ENCODE assay signal across 8 cellular contexts in genomic region chr3:48086736-48087470, GRCh38.
DNase-seq lines count a peak whose midpoint lies in the region; ATAC-seq and TF ChIP-seq lines count a peak whose summit lies in the region.

No MANE protein-coding gene starts in this region.

- H3K27me3 Mint-ChIP-seq in activated CD4-positive, alpha-beta T cell treated with anti-CD3 and anti-CD28 coated beads, Interleukin-2, amount 10 ng/mL, durations not matched to agents 7 days and 5 days: no peaks in the 10 kb centered on the region
- no peaks in the 10 kb centered on the region for H3K27me3 Mint-ChIP-seq in activated CD8-positive, alpha-beta T cell treated with anti-CD3 and anti-CD28 coated beads for 36 hours

- CTCF ChIA-PET in activated CD4-positive, alpha-beta T cell treated with anti-CD3 and anti-CD28 coated beads, Interleukin-2, amount 10 ng/mL, durations not matched to agents 7 days and 5 days (lab: Charles Lee): interaction anchor here (0.5 kb wide), 1 partner anchor 170 kb away, joined by 3 read pairs; no protein-coding TSS in a partner anchor
- CTCF ChIA-PET in activated CD8-positive, alpha-beta T cell treated with anti-CD3 and anti-CD28 coated beads for 36 hours (lab: Charles Lee): interaction anchor here (1.1 kb wide), 2 partner anchors 19 to 71 kb away, joined by 3 read pairs; no protein-coding TSS in a partner anchor

- peaks cover 38% of the 10 kb centered on the region for H3K4me1 Mint-ChIP-seq in activated CD4-positive, alpha-beta T cell treated with anti-CD3 and anti-CD28 coated beads, Interleukin-2, amount 10 ng/mL, durations not matched to agents 7 days and 5 days
- peaks cover 36% of the 10 kb centered on the region for H3K4me1 Mint-ChIP-seq in activated CD8-positive, alpha-beta T cell treated with anti-CD3 and anti-CD28 coated beads for 36 hours (ENCODE audit: low read depth)
- H3K4me1 Mint-ChIP-seq in stimulated activated effector memory CD8-positive, alpha-beta T cell treated with anti-CD3 and anti-CD28 coated beads, Interleukin-12 subunit alpha, Interleukin-12 subunit beta, amount 100 ng/mL, for 72 hours: peaks cover 37% of the 10 kb centered on the region

- TF ChIP-seq CTCF in activated CD8-positive, alpha-beta T cell treated with anti-CD3 and anti-CD28 coated beads for 36 hours (IDR thresholded peaks at IDR 0.05): no peak

- H3K36me3 ChIP-seq in iPS DF 6.9 (ENCODE audit: control insufficient read depth, insufficient read depth, low read length): no peaks in the 10 kb centered on the region

- H3K9me3 Mint-ChIP-seq in activated CD4-positive, alpha-beta T cell treated with anti-CD3 and anti-CD28 coated beads, Interleukin-2, amount 10 ng/mL, durations not matched to agents 7 days and 5 days: no peaks in the 10 kb centered on the region
- no peaks in the 10 kb centered on the region for H3K9me3 Mint-ChIP-seq in activated CD8-positive, alpha-beta T cell treated with anti-CD3 and anti-CD28 coated beads for 36 hours
- H3K9me3 Mint-ChIP-seq in stimulated activated effector memory CD8-positive, alpha-beta T cell treated with anti-CD3 and anti-CD28 coated beads, Interleukin-12 subunit alpha, Interleukin-12 subunit beta, amount 100 ng/mL, for 72 hours: no peaks in the 10 kb centered on the region

- WGBS in iPS DF 6.9 (ENCODE audit: insufficient coverage, insufficient read length): no CpG with 5 or more reads among the region's 2 CpGs

- peak overlapping the region; percentile 93 for H3K27ac Mint-ChIP-seq in activated CD4-positive, alpha-beta T cell treated with anti-CD3 and anti-CD28 coated beads, Interleukin-2, amount 10 ng/mL, durations not matched to agents 7 days and 5 days
- peak overlapping the region; percentile 91 for H3K27ac Mint-ChIP-seq in activated CD8-positive, alpha-beta T cell treated with anti-CD3 and anti-CD28 coated beads for 36 hours
- H3K27ac Mint-ChIP-seq in stimulated activated effector memory CD8-positive, alpha-beta T cell treated with anti-CD3 and anti-CD28 coated beads, Interleukin-12 subunit alpha, Interleukin-12 subunit beta, amount 100 ng/mL, for 72 hours: peak overlapping the region; percentile 92

- no peak for ATAC-seq in activated CD8-positive, alpha-beta T cell treated with anti-CD3 and anti-CD28 coated beads for 36 hours
- no peak for ATAC-seq in stimulated activated effector memory CD8-positive, alpha-beta T cell treated with anti-CD3 and anti-CD28 coated beads, Interleukin-12 subunit alpha, Interleukin-12 subunit beta, amount 100 ng/mL, for 72 hours
- no peak for ATAC-seq in GM21360 (IDR thresholded peaks at IDR 0.05; ENCODE audit: unreplicated experiment)

- no peaks in the 10 kb centered on the region for H3K27me3 ChIP-seq in iPS DF 6.9 (ENCODE audit: control insufficient read depth, insufficient read depth, low read length)

- peak overlapping the region; percentile 93 for H3K4me3 Mint-ChIP-seq in activated CD4-positive, alpha-beta T cell treated with anti-CD3 and anti-CD28 coated beads, Interleukin-2, amount 10 ng/mL, durations not matched to agents 7 days and 5 days
- H3K4me3 Mint-ChIP-seq in activated CD8-positive, alpha-beta T cell treated with anti-CD3 and anti-CD28 coated beads for 36 hours: peak overlapping the region; percentile 98
- peak overlapping the region; percentile 94 for H3K4me3 Mint-ChIP-seq in stimulated activated effector memory CD8-positive, alpha-beta T cell treated with anti-CD3 and anti-CD28 coated beads, Interleukin-12 subunit alpha, Interleukin-12 subunit beta, amount 100 ng/mL, for 72 hours

- intact Hi-C loops in activated CD8-positive, alpha-beta T cell treated with anti-CD3 and anti-CD28 coated beads for 36 hours (cut with micrococcal nuclease): no loop called here

- DNase-seq in activated CD4-positive, alpha-beta T cell treated with anti-CD3 and anti-CD28 coated beads, Interleukin-2, amount 10 ng/mL, durations not matched to agents 7 days and 5 days: no peak
- DNase-seq in activated CD4-positive, alpha-beta T cell treated with anti-CD3 and anti-CD28 coated beads, Interleukin-2, amount 50 U/mL, for 48 hours: no peak
- no peak for DNase-seq in activated CD8-positive, alpha-beta T cell treated with anti-CD3 and anti-CD28 coated beads for 36 hours
- DNase-seq in iPS DF 6.9 (ENCODE audit: low read depth, low spot score) (no peak), anterior cingulate cortex (lab: John Stamatoyannopoulos, UW) (no peak), OCI-M1 (lab: John Stamatoyannopoulos, UW) (no peak)
- DNase-seq in stimulated activated effector memory CD8-positive, alpha-beta T cell treated with anti-CD3 and anti-CD28 coated beads, Interleukin-12 subunit alpha, Interleukin-12 subunit beta, amount 100 ng/mL, for 72 hours (ENCODE audit: low spot score in 2 of 2): no peak

- peaks cover 16% of the 10 kb centered on the region for H3K36me3 Mint-ChIP-seq in activated CD4-positive, alpha-beta T cell treated with anti-CD3 and anti-CD28 coated beads, Interleukin-2, amount 10 ng/mL, durations not matched to agents 7 days and 5 days (ENCODE audit: low read depth)
- H3K36me3 Mint-ChIP-seq in activated CD8-positive, alpha-beta T cell treated with anti-CD3 and anti-CD28 coated beads for 36 hours (ENCODE audit: low read depth): peaks cover 7% of the 10 kb centered on the region
- peaks cover 38% of the 10 kb centered on the region for H3K36me3 Mint-ChIP-seq in stimulated activated effector memory CD8-positive, alpha-beta T cell treated with anti-CD3 and anti-CD28 coated beads, Interleukin-12 subunit alpha, Interleukin-12 subunit beta, amount 100 ng/mL, for 72 hours

- no peaks in the 10 kb centered on the region for H3K4me1 ChIP-seq in iPS DF 6.9 (ENCODE audit: control insufficient read depth, insufficient read depth, low read length)

- no peak overlapping the region for H3K27ac ChIP-seq in iPS DF 6.9 (ENCODE audit: low read length)

- H3K4me3 ChIP-seq in iPS DF 6.9 (ENCODE audit: low read length): peak overlapping the region; percentile 96; the same call in 1 of the 2 replicates

- POLR2A ChIA-PET in activated CD4-positive, alpha-beta T cell treated with anti-CD3 and anti-CD28 coated beads, Interleukin-2, amount 10 ng/mL, durations not matched to agents 7 days and 5 days (lab: Charles Lee): no interaction called here
- POLR2A ChIA-PET in activated CD8-positive, alpha-beta T cell treated with anti-CD3 and anti-CD28 coated beads for 36 hours (lab: Charles Lee): interaction anchor here (0.7 kb wide), 1 partner anchor 101 kb away, joined by 4 read pairs; the partner anchor contains the start of gene CDC25A

- H3K9me3 ChIP-seq in iPS DF 6.9 (ENCODE audit: control insufficient read depth, insufficient read depth, low read length): no peaks in the 10 kb centered on the region
